In genomic region chr15:96340611-96341464, GRCh38 we compare ENCODE assay signal across 9 cellular contexts. TPM values are rescaled to one million over a fixed set of nuclear protein-coding genes. Genes with fewer than 3 reads are reported as not detected.
DNase-seq lines count a peak whose midpoint lies in the region; ATAC-seq, FAIRE-seq and TF ChIP-seq lines count a peak whose summit lies in the region.
"Had no signal": no experiment of that assay in that cellular context is flagged by ENCODE, and none has a peak within 500 bp of the region (broad histone marks: within the 10 kb centered on the region; RNA-seq: fewer than 3 reads in every experiment).

No MANE protein-coding gene starts in this region.

- peaks cover 78% of the 10 kb centered on the region for H3K79me2 ChIP-seq in K562 (ENCODE audit: control insufficient read depth, insufficient read depth, low read length)

- DNase-seq in C1 segment of cervical spinal cord (lab: John Stamatoyannopoulos, UW) (peak in 10 of 14 donors; percentile 31 to 63 (median 56)), HT-29 (ENCODE audit: low spot score) (peak; percentile 49), K562 (ENCODE audit: extremely low read depth in 1 of 4, low spot score in 3 of 4) (no peak), GM13976 (ENCODE audit: low spot score) (no peak)
- DNase-seq in stimulated activated naive B cell treated with anti-CD40 and anti-IgM and Interleukin-4, amounts not matched to agents 10 μg/mL and 1 μg/mL and 100 μg/mL, for 72 hours = no peak

- no peak for TF ChIP-seq RAD21 in K562 (CRISPR knock-in tag; conservative IDR thresholded peaks at IDR 0.05 in 1 of 2, IDR thresholded peaks at IDR 0.05 in 1 of 2)

- in situ Hi-C loops in K562 (cut with MboI) = loop anchor here (25.0 kb wide), 1 partner anchor 896 kb away; no protein-coding TSS in a partner anchor
- in situ Hi-C loops in GM13976 (cut with MboI; ENCODE audit: low sequenced_read_pairs, unreplicated experiment) = loop anchor here (25.0 kb wide), 1 partner anchor 1079 kb away; no protein-coding TSS in a partner anchor

- peaks cover 0 to 3% of the 10 kb centered on the region in 2 donors for H3K9me3 Mint-ChIP-seq in stimulated activated naive B cell treated with anti-CD40 and anti-IgM and Interleukin-4, amounts not matched to agents 10 μg/mL and 1 μg/mL and 100 μg/mL, for 72 hours

- H3K36me3 ChIP-seq in K562 (ENCODE audit: control insufficient read depth, insufficient read depth, low read length) (peaks cover 96% of the 10 kb centered on the region), iPS-20b (ENCODE audit: insufficient read depth, low read depth, low read length) (no peaks in the 10 kb centered on the region)

- TF ChIP-seq CTCF in K562 (IDR thresholded peaks at IDR 0.05 in 2 of 3, conservative IDR thresholded peaks at IDR 0.05 in 1 of 3; ENCODE audit: insufficient read depth in 2 of 3, low read depth in 1 of 3, low read length in 3 of 3) = no peak
- no peak for TF ChIP-seq CTCF in GM13976 (IDR thresholded peaks at IDR 0.05; ENCODE audit: borderline replicate concordance, control extremely low read depth, extremely low read depth, insufficient read depth, missing control alignments)

- no peak overlapping the region for H3K4me2 ChIP-seq in K562 (ENCODE audit: insufficient read depth, low read length)

- TF ChIP-seq POLR2A in K562 (conservative IDR thresholded peaks at IDR 0.05) = no peak

- H3K9me1 ChIP-seq in K562 (ENCODE audit: control insufficient read depth, insufficient read depth, low read length) = no peaks in the 10 kb centered on the region

- H3K27ac Mint-ChIP-seq in stimulated activated naive B cell treated with anti-CD40 and anti-IgM and Interleukin-4, amounts not matched to agents 10 μg/mL and 1 μg/mL and 100 μg/mL, for 72 hours = peak overlapping the region; percentile 81

- H3K9ac ChIP-seq in K562 (ENCODE audit: insufficient read depth in 1 of 2, low read depth in 2 of 2, low read length in 2 of 2) (no peak overlapping the region), iPS-20b (ENCODE audit: low read depth, low read length) (0 out of 2 replicates have a peak overlapping the region, but pooled peaks have one; percentile 16)

- POLR2A ChIA-PET in K562 (lab: Yijun Ruan, JAX) = no interaction called here

- peaks cover 2% of the 10 kb centered on the region; the same call in 1 of the 2 replicates for H3K9me3 ChIP-seq in K562 (replicated peaks; ENCODE audit: control insufficient read depth, insufficient read depth, low read depth, low read length)
- H3K9me3 ChIP-seq in iPS-20b (ENCODE audit: insufficient read depth, low read depth, low read length) = no peaks in the 10 kb centered on the region; the same call in 1 of the 2 replicates

- FAIRE-seq in K562 (lab: Jason Lieb, UNC) = no peak
- FAIRE-seq: islet of Langerhans had no signal

- no TSS peak for BruUV-seq in K562 (replicated peaks; lab: Mats Ljungman, UMichigan)

- H3K4me1 Mint-ChIP-seq in stimulated activated naive B cell treated with anti-CD40 and anti-IgM and Interleukin-4, amounts not matched to agents 10 μg/mL and 1 μg/mL and 100 μg/mL, for 72 hours = peaks cover 2 to 5% of the 10 kb centered on the region in 2 donors

- CTCF ChIA-PET in K562 (lab: Yijun Ruan, JAX; ENCODE audit: low intra/inter-chr PET ratio) = no interaction called here

- intact Hi-C loops in K562 (cut with micrococcal nuclease) = no loop called here

- peaks cover 8% of the 10 kb centered on the region; the same call in 1 of the 2 replicates for H4K20me1 ChIP-seq in K562 (replicated peaks; ENCODE audit: control insufficient read depth, insufficient read depth, low read length)

- peaks cover 75 to 85% of the 10 kb centered on the region in 2 donors for H3K27me3 Mint-ChIP-seq in stimulated activated naive B cell treated with anti-CD40 and anti-IgM and Interleukin-4, amounts not matched to agents 10 μg/mL and 1 μg/mL and 100 μg/mL, for 72 hours

- H2AFZ ChIP-seq in K562 (ENCODE audit: low read depth, low read length) = no peak overlapping the region

- peaks cover 0 to 4% of the 10 kb centered on the region in 2 donors for H3K36me3 Mint-ChIP-seq in stimulated activated naive B cell treated with anti-CD40 and anti-IgM and Interleukin-4, amounts not matched to agents 10 μg/mL and 1 μg/mL and 100 μg/mL, for 72 hours

- H3K27me3 ChIP-seq in K562 (ENCODE audit: control insufficient read depth in 2 of 2, insufficient read depth in 2 of 2, low read length in 2 of 2) = no peaks in the 10 kb centered on the region
- H3K27me3 ChIP-seq in iPS-20b (ENCODE audit: insufficient read depth, low read length) = peaks cover 97% of the 10 kb centered on the region

- ATAC-seq in K562 = no peak
- ATAC-seq in stimulated activated naive B cell treated with anti-CD40 and anti-IgM and Interleukin-4, amounts not matched to agents 10 μg/mL and 1 μg/mL and 100 μg/mL, for 72 hours (replicated peaks) = no peak
- no peak for ATAC-seq in GM18867 (IDR thresholded peaks at IDR 0.05; ENCODE audit: unreplicated experiment)
- ATAC-seq in GM21528 (IDR thresholded peaks at IDR 0.05; ENCODE audit: low FRiP score, unreplicated experiment) = no peak

- no peak for TF ChIP-seq EP300 in K562 (IDR thresholded peaks at IDR 0.05; ENCODE audit: low read length)

- WGBS in K562 (ENCODE audit: insufficient coverage, low coverage, missing lambda C conversion rate) = 96% methylated on average over 33 of the region's 62 CpGs

- H3K4me1 ChIP-seq in K562 (replicated peaks in 1 of 2; ENCODE audit: control insufficient read depth in 2 of 2, insufficient read depth in 2 of 2, low read length in 2 of 2) (peaks cover 7 to 28% of the 10 kb centered on the region in 2 experiments; a peak in 4 of 5 replicates), iPS-20b (ENCODE audit: insufficient read depth, low read length) (peaks cover 37% of the 10 kb centered on the region)

- H3K27ac ChIP-seq in K562 (ENCODE audit: extremely low read depth, low read depth, low read length) = no peak overlapping the region
- no peak overlapping the region for H3K27ac ChIP-seq in iPS-20b (ENCODE audit: low read length)

- peak overlapping the region in 1 of 2 donors; percentile 37 for H3K4me3 Mint-ChIP-seq in stimulated activated naive B cell treated with anti-CD40 and anti-IgM and Interleukin-4, amounts not matched to agents 10 μg/mL and 1 μg/mL and 100 μg/mL, for 72 hours

- H3K4me3 ChIP-seq in K562 (no peak overlapping the region), iPS-20b (ENCODE audit: low read length) (peak overlapping the region; percentile 67)

TF ChIP-seq in K562, 482 proteins besides CTCF, POLR2A, EP300 and RAD21 (continues in another document):
- TF ChIP-seq RBFOX2 (IDR thresholded peaks at IDR 0.05; ENCODE audit: low read depth, low read length) (peak; percentile 60), POLR2G (IDR thresholded peaks at IDR 0.05; ENCODE audit: low read depth, low read length) (peak; percentile 69), GATAD2B (IDR thresholded peaks at IDR 0.05; ENCODE audit: borderline replicate concordance) (no peak), MCM2 (IDR thresholded peaks at IDR 0.05; ENCODE audit: low read depth) (no peak)
- TF ChIP-seq, protein P1, sequence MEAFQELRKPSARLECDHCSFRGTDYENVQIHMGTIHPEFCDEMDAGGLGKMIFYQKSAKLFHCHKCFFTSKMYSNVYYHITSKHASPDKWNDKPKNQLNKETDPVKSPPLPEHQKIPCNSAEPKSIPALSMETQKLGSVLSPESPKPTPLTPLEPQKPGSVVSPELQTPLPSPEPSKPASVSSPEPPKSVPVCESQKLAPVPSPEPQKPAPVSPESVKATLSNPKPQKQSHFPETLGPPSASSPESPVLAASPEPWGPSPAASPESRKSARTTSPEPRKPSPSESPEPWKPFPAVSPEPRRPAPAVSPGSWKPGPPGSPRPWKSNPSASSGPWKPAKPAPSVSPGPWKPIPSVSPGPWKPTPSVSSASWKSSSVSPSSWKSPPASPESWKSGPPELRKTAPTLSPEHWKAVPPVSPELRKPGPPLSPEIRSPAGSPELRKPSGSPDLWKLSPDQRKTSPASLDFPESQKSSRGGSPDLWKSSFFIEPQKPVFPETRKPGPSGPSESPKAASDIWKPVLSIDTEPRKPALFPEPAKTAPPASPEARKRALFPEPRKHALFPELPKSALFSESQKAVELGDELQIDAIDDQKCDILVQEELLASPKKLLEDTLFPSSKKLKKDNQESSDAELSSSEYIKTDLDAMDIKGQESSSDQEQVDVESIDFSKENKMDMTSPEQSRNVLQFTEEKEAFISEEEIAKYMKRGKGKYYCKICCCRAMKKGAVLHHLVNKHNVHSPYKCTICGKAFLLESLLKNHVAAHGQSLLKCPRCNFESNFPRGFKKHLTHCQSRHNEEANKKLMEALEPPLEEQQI (IDR thresholded peaks at IDR 0.05) = 0 out of 2 replicates have a peak, but pooled peaks have one; percentile 25

RNA-seq across cellular contexts. Expression of gene NR2F2, which starts 10.3 kb away (rescaled TPM):
- 12.6 and 14.0 TPM in 2 replicates for total RNA-seq in HT-29 (2014; rRNA removed; shearing (Covaris generic))
- total RNA-seq in K562 (2011; cell fraction: chromatin; rRNA removed; ENCODE audit: low replicate concordance) = 16.8 and 21.5 TPM in 2 replicates
- 10.5 and 13.2 TPM in 2 replicates for total RNA-seq in K562 (2011; cell fraction: nucleolus; rRNA removed)
- 14.2 and 23.5 TPM in 2 replicates for total RNA-seq in K562 (2011; cell fraction: nucleoplasm; rRNA removed)
- 6.8 and 8.3 TPM in 2 replicates for total RNA-seq in K562 (2014; rRNA removed)
- total RNA-seq in K562 (2014; rRNA removed; fragmentation: Illumina TruSeq; extraction: Trizol) = 8.3 and 9.9 TPM in 2 replicates
- total RNA-seq in K562 (2015; rRNA removed; fragmentation: Illumina TruSeq; extraction: Trizol) = 11.9 and 13.1 TPM in 2 replicates
- 49.7 and 51.8 TPM in 2 replicates for total RNA-seq in K562 (2021)
- 6.0 and 10.9 TPM in 2 replicates for polyA plus RNA-seq in K562 (2011; rRNA removed)
- polyA plus RNA-seq in K562 (2011; cell fraction: cytosol; rRNA removed) = 7.7 and 13.7 TPM in 2 replicates
- 11.9 and 16.2 TPM in 2 replicates for polyA plus RNA-seq in K562 (2011; cell fraction: nucleus; rRNA removed)
- 35.3 and 71.0 TPM in 2 replicates for polyA plus RNA-seq in K562 (2012)
- 41.0 and 41.5 TPM in 2 replicates for polyA plus RNA-seq in K562 (2014; fragmentation: Illumina TruSeq; extraction: Trizol)
- 10 to 100 TPM in 1 of 2 experiments, 1 to 10 TPM in 1; 9.7 to 11.1 TPM for polyA plus RNA-seq in K562 (2014; fragmentation: Nextera tagmentation; extraction: Ambion mirVana)
- 21.8 and 24.2 TPM in 2 replicates for polyA plus RNA-seq in K562 (2014; rRNA removed)
- 5.4 TPM in 2 replicates for polyA minus RNA-seq in K562 (2011; rRNA and poly(A)+ RNA removed)
- polyA minus RNA-seq in K562 (2011; cell fraction: cytosol; rRNA and poly(A)+ RNA removed) = 17.7 and 27.6 TPM in 2 replicates
- polyA minus RNA-seq in K562 (2011; cell fraction: nucleus; rRNA and poly(A)+ RNA removed) = 9.8 and 9.9 TPM in 2 replicates

Comparison
In these comparisons a context has a peak if more than half of its experiments do, and no peak if none do; other contexts are left out.
1. DNase-seq: peak in C1 segment of cervical spinal cord (10 of 14) and HT-29 (single experiment); none in K562 (0 of 4), stimulated activated naive B cell treated with anti-CD40 and anti-IgM and Interleukin-4, amounts not matched to agents 10 μg/mL and 1 μg/mL and 100 μg/mL, for 72 hours (single experiment) and GM13976 (single experiment).